In the genomic region with DNA sequence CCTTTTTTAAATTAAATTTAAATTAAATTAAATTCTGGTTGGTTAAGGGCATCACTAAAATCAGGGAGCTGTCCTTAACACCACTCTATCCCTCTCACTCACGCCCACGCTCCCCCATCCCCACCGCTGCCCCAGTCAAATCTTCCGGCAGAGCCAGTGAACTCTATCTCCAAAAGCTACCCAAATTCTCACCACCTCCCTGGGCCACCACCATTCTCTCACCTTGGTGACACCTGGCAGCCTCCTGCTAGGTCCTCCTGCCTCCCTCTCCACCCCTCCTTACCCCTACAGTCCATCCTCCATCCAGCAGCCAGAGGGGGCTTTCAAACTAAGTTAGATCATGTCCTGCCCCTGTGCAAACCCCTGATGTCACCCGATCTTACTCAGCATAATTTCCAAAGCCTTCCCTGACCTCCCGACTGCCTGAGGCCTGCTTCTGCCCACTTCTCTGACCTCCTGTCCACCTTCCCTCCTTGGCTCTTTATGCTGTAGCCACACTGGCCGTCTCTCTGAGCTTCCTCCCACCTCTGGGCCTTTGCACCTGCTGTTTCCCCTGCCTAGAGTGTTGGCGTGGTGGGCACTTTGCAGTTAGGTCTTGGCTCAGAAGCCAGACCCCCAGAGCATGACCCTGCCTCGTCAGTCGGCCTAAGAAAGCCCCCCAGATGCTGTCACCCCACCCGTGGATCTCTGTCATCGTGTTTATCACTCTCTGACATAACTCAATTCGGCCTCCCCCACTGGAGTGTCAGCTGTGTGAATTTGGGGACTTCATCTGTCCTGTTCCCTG, we compare ENCODE assay signal across 28 cellular contexts. TPM values are rescaled to one million over a fixed set of nuclear protein-coding genes. Genes with fewer than 3 reads are reported as not detected.
A peak's percentile ranks its signal among the peaks of the same experiment; 100 is the strongest.
DNase-seq lines count a peak whose midpoint lies in the region; ATAC-seq, FAIRE-seq and TF ChIP-seq lines count a peak whose summit lies in the region.
"Had no signal": no experiment of that assay in that cellular context is flagged by ENCODE, and none has a peak within 500 bp of the region (broad histone marks: within the 10 kb centered on the region; RNA-seq: fewer than 3 reads in every experiment).

No MANE protein-coding gene starts in this region.

- DNase-seq in HepG2 (ENCODE audit: low spot score) (no peak), right lobe of liver (no peak), mesenchymal stem cell (no peak), AML-193 (lab: John Stamatoyannopoulos, UW) (no peak), kidney glomerular epithelial cell (lab: John Stamatoyannopoulos, UW) (no peak), SKM-1 (lab: John Stamatoyannopoulos, UW; ENCODE audit: unreplicated experiment) (no peak)
- no peak for DNase-seq in activated T-helper 2 cell treated with anti-CD3 and anti-CD28 coated beads, Interferon-gamma antibody, Interleukin-2, Interleukin-4, amounts not matched to agents 10 μg/mL and 5 μg/mL and 100 μg/mL, durations not matched to agents 14 hours and 24 hours and 36 hours (ENCODE audit: low spot score)
- DNase-seq: brain microvascular endothelial cell; effector memory CD4-positive, alpha-beta T cell; foreskin keratinocyte; HFFc6; left lung; naive B cell; NCI-H1105 treated with DMSO at 0.1 percent for 48 hours; NCI-H2029 treated with DMSO at 0.1 percent for 48 hours; NCI-H226; NCI-H774; occipital lobe; RPMI8226; T1000 had no signal

- in situ Hi-C loops in HepG2 (cut with HindIII; ENCODE audit: extremely low pct_ligation_motif_present, low pct_unique_long_range_greater_than_20kb), result loop anchor here (5.0 kb wide), 2 partner anchors 64 to 304 kb away; no protein-coding TSS in a partner anchor

- CTCF ChIA-PET in HepG2 (lab: Yijun Ruan, JAX; ENCODE audit: low intra/inter-chr PET ratio, low total read pairs), result interaction anchor here (1.0 to 6.3 kb wide), 3 partner anchors 60 to 304 kb away, joined by 3 to 282 read pairs (median 38); no protein-coding TSS in a partner anchor

- POLR2A ChIA-PET in HepG2 (lab: Yijun Ruan, JAX), result no interaction called here

- TF ChIP-seq EP300 in HepG2 (IDR thresholded peaks at IDR 0.05; ENCODE audit: low read depth in 2 of 2, low read length in 2 of 2) (no peak), HepG2 (CRISPR knock-in tag; IDR thresholded peaks at IDR 0.05; ENCODE audit: borderline replicate concordance) (no peak)

- no peak for FAIRE-seq in HepG2 (lab: Jason Lieb, UNC)
- FAIRE-seq: colon, D721Med, GM19239 had no signal

- H3K4ac ChIP-seq in mesenchymal stem cell (ENCODE audit: low read depth in 1 of 2, low read length in 2 of 2), result no peak overlapping the region

- no peak overlapping the region for H2BK15ac ChIP-seq in mesenchymal stem cell (ENCODE audit: low read depth, poor library complexity, severe bottlenecking)

- H3K4me2 ChIP-seq in HepG2 (ENCODE audit: low read depth, low read length) (peak overlapping the region; percentile 12; the same call in 1 of the 2 replicates), mesenchymal stem cell (ENCODE audit: low read length, poor library complexity, severe bottlenecking) (no peak overlapping the region)
- H3K4me2 ChIP-seq: hepatocyte, smooth muscle cell had no signal

- no TSS peak for BruUV-seq in HepG2 (replicated peaks; lab: Mats Ljungman, UMichigan)

- intact Hi-C loops in HepG2 (cut with micrococcal nuclease; ENCODE audit: unreplicated experiment), result no loop called here
- intact Hi-C loops in right lobe of liver (cut with DNase I), result loop anchor here (2.0 to 5.0 kb wide), 2 partner anchors 64 to 68 kb away; no protein-coding TSS in a partner anchor
- intact Hi-C loops in activated T-helper 2 cell treated with anti-CD3 and anti-CD28 coated beads, Interferon-gamma antibody, Interleukin-2, Interleukin-4, amounts not matched to agents 10 μg/mL and 5 μg/mL and 100 μg/mL, durations not matched to agents 14 hours and 24 hours and 36 hours (cut with micrococcal nuclease), result no loop called here

- no peaks in the 10 kb centered on the region for H3K27me3 Mint-ChIP-seq in activated T-helper 2 cell treated with anti-CD3 and anti-CD28 coated beads, Interferon-gamma antibody, Interleukin-2, Interleukin-4, amounts not matched to agents 10 μg/mL and 5 μg/mL and 100 μg/mL, durations not matched to agents 14 hours and 24 hours and 36 hours (ENCODE audit: low read depth)

- no peak overlapping the region for H4K8ac ChIP-seq in mesenchymal stem cell (ENCODE audit: low read length)

- no peaks in the 10 kb centered on the region for H4K20me1 ChIP-seq in HepG2 (ENCODE audit: insufficient read depth, low read length)

- peaks cover 15% of the 10 kb centered on the region for H3K9me3 ChIP-seq in HepG2 (ENCODE audit: low read length)
- no peaks in the 10 kb centered on the region for H3K9me3 ChIP-seq in right lobe of liver
- H3K9me3 ChIP-seq in mesenchymal stem cell (ENCODE audit: control insufficient read depth, low read length), result peaks cover 3% of the 10 kb centered on the region
- H3K9me3 ChIP-seq: suprapubic skin had no signal

- WGBS in HepG2 (ENCODE audit: low lambda C conversion rate), result 28% methylated on average over 13 of the region's 13 CpGs
- WGBS in right lobe of liver (ENCODE audit: insufficient coverage, low coverage, low lambda C conversion rate, missing lambda C conversion rate), result 54% methylated on average over 5 of the region's 13 CpGs
- 85% methylated on average over 13 of the region's 13 CpGs for WGBS in mesenchymal stem cell

- H3K4me3 ChIP-seq in HepG2 (replicated peaks in 1 of 3; ENCODE audit: insufficient read depth in 1 of 3, low read depth in 2 of 3, low read length in 3 of 3) (no peak overlapping the region), right lobe of liver (no peak overlapping the region), mesenchymal stem cell (ENCODE audit: insufficient read depth in 1 of 2, low read depth in 1 of 2, low read length in 2 of 2) (no peak overlapping the region)
- H3K4me3 ChIP-seq: hepatocyte, left lung, SK-N-MC, smooth muscle cell, suprapubic skin had no signal

- peaks cover 5 to 19% of the 10 kb centered on the region in 2 experiments; a peak in 3 of 5 replicates for H3K27me3 ChIP-seq in HepG2 (ENCODE audit: control insufficient read depth in 1 of 2, insufficient read depth in 2 of 2, low read length in 2 of 2)
- no peaks in the 10 kb centered on the region for H3K27me3 ChIP-seq in right lobe of liver
- H3K27me3 ChIP-seq in mesenchymal stem cell (ENCODE audit: control insufficient read depth in 1 of 2, insufficient read depth in 1 of 2, low read length in 2 of 2), result no peaks in the 10 kb centered on the region
- H3K27me3 ChIP-seq: brain microvascular endothelial cell, hepatocyte, left lung, suprapubic skin had no signal

- ATAC-seq in HepG2 (no peak), right lobe of liver (no peak)
- ATAC-seq: foreskin keratinocyte, left lung, WTC11 had no signal

- no peak overlapping the region for H3K18ac ChIP-seq in mesenchymal stem cell (ENCODE audit: low read depth in 1 of 2, low read length in 2 of 2)

- TF ChIP-seq CTCF in HepG2 (CRISPR knock-in tag; IDR thresholded peaks at IDR 0.05) (peak; percentile 31; the same call in 1 of the 2 replicates), right lobe of liver (IDR thresholded peaks at IDR 0.05) (no peak)

- no peak overlapping the region for H3K14ac ChIP-seq in mesenchymal stem cell (ENCODE audit: low read length in 2 of 2)

- H3K9me3 Mint-ChIP-seq in activated T-helper 2 cell treated with anti-CD3 and anti-CD28 coated beads, Interferon-gamma antibody, Interleukin-2, Interleukin-4, amounts not matched to agents 10 μg/mL and 5 μg/mL and 100 μg/mL, durations not matched to agents 14 hours and 24 hours and 36 hours, result peaks cover 20% of the 10 kb centered on the region

- H3K27ac ChIP-seq in HepG2 (ENCODE audit: extremely low read length, insufficient read depth, low read length), result no peak overlapping the region
- no peak overlapping the region for H3K27ac ChIP-seq in right lobe of liver
- H3K27ac ChIP-seq in mesenchymal stem cell (ENCODE audit: low read length, poor library complexity, severe bottlenecking), result no peak overlapping the region
- H3K27ac ChIP-seq: brain microvascular endothelial cell, foreskin keratinocyte, hepatocyte, left lung, SK-N-MC, suprapubic skin had no signal

- no peak overlapping the region for H4K91ac ChIP-seq in mesenchymal stem cell (ENCODE audit: low read length)

- no peaks in the 10 kb centered on the region for H3K36me3 ChIP-seq in HepG2 (replicated peaks in 1 of 2; ENCODE audit: control insufficient read depth in 1 of 2, insufficient read depth in 2 of 2, low read length in 2 of 2)
- H3K36me3 ChIP-seq in right lobe of liver, result no peaks in the 10 kb centered on the region
- peaks cover 66 to 98% of the 10 kb centered on the region in 2 experiments for H3K36me3 ChIP-seq in mesenchymal stem cell (ENCODE audit: control insufficient read depth in 1 of 2, insufficient read depth in 2 of 2, low read depth in 1 of 2, low read length in 2 of 2)
- H3K36me3 ChIP-seq: left lung, suprapubic skin had no signal

- no peak for TF ChIP-seq RAD21 in HepG2 (CRISPR knock-in tag; IDR thresholded peaks at IDR 0.05)

- no peak overlapping the region for H2BK5ac ChIP-seq in mesenchymal stem cell (ENCODE audit: low read depth, low read length, poor library complexity, severe bottlenecking)

- peaks cover 70% of the 10 kb centered on the region for H3K36me3 Mint-ChIP-seq in activated T-helper 2 cell treated with anti-CD3 and anti-CD28 coated beads, Interferon-gamma antibody, Interleukin-2, Interleukin-4, amounts not matched to agents 10 μg/mL and 5 μg/mL and 100 μg/mL, durations not matched to agents 14 hours and 24 hours and 36 hours (ENCODE audit: low read depth)

- peaks cover 31% of the 10 kb centered on the region for H3K4me1 Mint-ChIP-seq in activated T-helper 2 cell treated with anti-CD3 and anti-CD28 coated beads, Interferon-gamma antibody, Interleukin-2, Interleukin-4, amounts not matched to agents 10 μg/mL and 5 μg/mL and 100 μg/mL, durations not matched to agents 14 hours and 24 hours and 36 hours (ENCODE audit: low read depth)
- H3K4me1 Mint-ChIP-seq: naive B cell had no signal

- TF ChIP-seq POLR2A in HepG2 (IDR thresholded peaks at IDR 0.05; ENCODE audit: insufficient read depth in 1 of 2, low read depth in 2 of 2, low read length in 2 of 2) (no peak), right lobe of liver (IDR thresholded peaks at IDR 0.05) (no peak)

- H2AFZ ChIP-seq in HepG2 (ENCODE audit: low read length) (no peak overlapping the region), mesenchymal stem cell (ENCODE audit: low read depth, low read length) (no peak overlapping the region)
- H2AFZ ChIP-seq: hepatocyte had no signal

- no peaks in the 10 kb centered on the region for H3K79me1 ChIP-seq in mesenchymal stem cell (replicated peaks; ENCODE audit: low read length, poor library complexity, severe bottlenecking)

- H3K9ac ChIP-seq in HepG2 (ENCODE audit: insufficient read depth, low read depth, low read length) (no peak overlapping the region), mesenchymal stem cell (ENCODE audit: low read length) (peak overlapping the region; percentile 10)

- H3K79me2 ChIP-seq in HepG2 (ENCODE audit: insufficient read depth, low read length), result no peaks in the 10 kb centered on the region
- H3K79me2 ChIP-seq: hepatocyte had no signal

- H3K23ac ChIP-seq in mesenchymal stem cell (ENCODE audit: low read length in 2 of 2), result no peak overlapping the region

- peak overlapping the region; percentile 13 for H3K4me3 Mint-ChIP-seq in activated T-helper 2 cell treated with anti-CD3 and anti-CD28 coated beads, Interferon-gamma antibody, Interleukin-2, Interleukin-4, amounts not matched to agents 10 μg/mL and 5 μg/mL and 100 μg/mL, durations not matched to agents 14 hours and 24 hours and 36 hours (ENCODE audit: low read depth)
- H3K4me3 Mint-ChIP-seq: HFFc6, naive B cell, WTC11 had no signal

- H2BK12ac ChIP-seq in mesenchymal stem cell (ENCODE audit: low read length in 2 of 2), result no peak overlapping the region

- no peak overlapping the region for H2BK120ac ChIP-seq in mesenchymal stem cell (ENCODE audit: low read depth, low read length)

- H3K4me1 ChIP-seq in HepG2 (ENCODE audit: insufficient read depth, low read length) (peaks cover 13% of the 10 kb centered on the region), right lobe of liver (no peaks in the 10 kb centered on the region), mesenchymal stem cell (ENCODE audit: control insufficient read depth, insufficient read depth, low read depth, low read length) (no peaks in the 10 kb centered on the region)
- H3K4me1 ChIP-seq: foreskin keratinocyte, left lung, suprapubic skin had no signal

- H3K27ac Mint-ChIP-seq in activated T-helper 2 cell treated with anti-CD3 and anti-CD28 coated beads, Interferon-gamma antibody, Interleukin-2, Interleukin-4, amounts not matched to agents 10 μg/mL and 5 μg/mL and 100 μg/mL, durations not matched to agents 14 hours and 24 hours and 36 hours, result peak overlapping the region; percentile 83
- H3K27ac Mint-ChIP-seq: HFFc6, WTC11 had no signal

- H2AK5ac ChIP-seq in mesenchymal stem cell (ENCODE audit: low read length, severe bottlenecking), result no peak overlapping the region

RNA-seq across cellular contexts. Expression of a gene that starts 24.7 kb away (rescaled TPM):
- not detected in 2 replicates for total RNA-seq in HepG2 (2016; rRNA removed; fragmentation: Illumina TruSeq; extraction: Trizol)
- total RNA-seq in HepG2 (2016; cell fraction: cytosol; rRNA removed; fragmentation: Illumina TruSeq; extraction: Trizol; ENCODE audit: low read depth), result not detected in 2 replicates
- not detected in 2 replicates for total RNA-seq in HepG2 (2016; cell fraction: insoluble cytoplasmic fraction; rRNA removed; fragmentation: Illumina TruSeq; extraction: Trizol)
- not detected in 2 replicates for total RNA-seq in HepG2 (2016; cell fraction: membrane; rRNA removed; fragmentation: Illumina TruSeq; extraction: Trizol)
- not detected in 2 replicates for total RNA-seq in HepG2 (2016; cell fraction: nucleus; rRNA removed; fragmentation: Illumina TruSeq; extraction: Trizol)
- polyA plus RNA-seq in HepG2 (2011; rRNA removed), result not detected in 2 replicates
- not detected in 2 replicates for polyA plus RNA-seq in HepG2 (2011; cell fraction: cytosol; rRNA removed)
- polyA plus RNA-seq in HepG2 (2011; cell fraction: nucleus; rRNA removed), result not detected in 2 replicates
- not detected in 2 replicates for polyA plus RNA-seq in HepG2 (2012)
- not detected in 2 replicates for polyA plus RNA-seq in HepG2 (2016; cell fraction: cytosol; fragmentation: Illumina TruSeq; extraction: Trizol; ENCODE audit: low read depth)
- polyA plus RNA-seq in HepG2 (2016; cell fraction: insoluble cytoplasmic fraction; fragmentation: Illumina TruSeq; extraction: Trizol; ENCODE audit: low read depth), result not detected in 2 replicates
- not detected in 2 replicates for polyA plus RNA-seq in HepG2 (2016; cell fraction: membrane; fragmentation: Illumina TruSeq; extraction: Trizol; ENCODE audit: low read depth)
- not detected in 2 replicates for polyA plus RNA-seq in HepG2 (2016; cell fraction: nucleus; fragmentation: Illumina TruSeq; extraction: Trizol; ENCODE audit: insufficient read depth, low read depth)
- not detected in 2 replicates for polyA minus RNA-seq in HepG2 (2011; rRNA and poly(A)+ RNA removed; ENCODE audit: low replicate concordance)
- polyA minus RNA-seq in HepG2 (2011; cell fraction: cytosol; rRNA and poly(A)+ RNA removed), result not detected in 2 replicates
- not detected in 2 replicates for polyA minus RNA-seq in HepG2 (2011; cell fraction: nucleus; rRNA and poly(A)+ RNA removed)
- 10 to 100 TPM in 5 of 6 experiments, 1 to 10 TPM in 1; 9.0 to 30.5 (median 13.7) TPM for total RNA-seq in right lobe of liver
- 31.0 and 31.3 TPM in 2 replicates for total RNA-seq in activated T-helper 2 cell treated with anti-CD3 and anti-CD28 coated beads, Interferon-gamma antibody, Interleukin-2, Interleukin-4, amounts not matched to agents 10 μg/mL and 5 μg/mL and 100 μg/mL, durations not matched to agents 14 hours and 24 hours and 36 hours
- polyA plus RNA-seq in mesenchymal stem cell (2013, experiment 1 of 2), result 0.01 TPM
- polyA plus RNA-seq in mesenchymal stem cell (2013, experiment 2 of 2), result 0.01 TPM
- total RNA-seq: foreskin keratinocyte had no signal
- polyA plus RNA-seq: foreskin keratinocyte had no signal

Comparison
In these comparisons a context has a peak if more than half of its experiments do, and no peak if none do; other contexts are left out.
1. RNA of a gene that starts 24.7 kb away (total RNA-seq): 31.0 to 31.3 TPM in activated T-helper 2 cell treated with anti-CD3 and anti-CD28 coated beads, Interferon-gamma antibody, Interleukin-2, Interleukin-4, amounts not matched to agents 10 μg/mL and 5 μg/mL and 100 μg/mL, durations not matched to agents 14 hours and 24 hours and 36 hours and 9.0 to 30.5 TPM in right lobe of liver; not detected in HepG2; every median in the first group is over 4 times any median in the second.
2. intact Hi-C loops: an anchor here in right lobe of liver (2.0 to 5.0 kb wide); none called in HepG2 and activated T-helper 2 cell treated with anti-CD3 and anti-CD28 coated beads, Interferon-gamma antibody, Interleukin-2, Interleukin-4, amounts not matched to agents 10 μg/mL and 5 μg/mL and 100 μg/mL, durations not matched to agents 14 hours and 24 hours and 36 hours.